In the genomic region with DNA sequence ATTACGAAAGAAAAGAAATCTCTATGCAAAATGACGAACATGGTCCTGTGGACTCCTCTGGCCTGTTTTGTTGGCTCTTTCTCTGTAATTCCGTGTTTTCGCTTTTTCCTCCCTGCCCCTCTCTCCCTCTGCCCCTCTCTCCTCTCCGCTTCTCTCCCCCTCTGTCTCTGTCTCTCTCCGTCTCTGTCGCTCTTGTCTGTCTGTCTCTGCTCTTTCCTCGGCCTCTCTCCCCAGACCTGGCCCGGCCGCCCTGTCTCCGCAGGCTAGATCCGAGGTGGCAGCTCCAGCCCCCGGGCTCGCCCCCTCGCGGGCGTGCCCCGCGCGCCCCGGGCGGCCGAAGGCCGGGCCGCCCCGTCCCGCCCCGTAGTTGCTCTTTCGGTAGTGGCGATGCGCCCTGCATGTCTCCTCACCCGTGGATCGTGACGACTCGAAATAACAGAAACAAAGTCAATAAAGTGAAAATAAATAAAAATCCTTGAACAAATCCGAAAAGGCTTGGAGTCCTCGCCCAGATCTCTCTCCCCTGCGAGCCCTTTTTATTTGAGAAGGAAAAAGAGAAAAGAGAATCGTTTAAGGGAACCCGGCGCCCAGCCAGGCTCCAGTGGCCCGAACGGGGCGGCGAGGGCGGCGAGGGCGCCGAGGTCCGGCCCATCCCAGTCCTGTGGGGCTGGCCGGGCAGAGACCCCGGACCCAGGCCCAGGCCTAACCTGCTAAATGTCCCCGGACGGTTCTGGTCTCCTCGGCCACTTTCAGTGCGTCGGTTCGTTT, we compare ENCODE assay signal across 8 cellular contexts.
DNase-seq lines count a peak whose midpoint lies in the region; ATAC-seq and TF ChIP-seq lines count a peak whose summit lies in the region.

No MANE protein-coding gene starts in this region.

- CTCF ChIA-PET in AG04450 (lab: Charles Lee) = no interaction called here
- CTCF ChIA-PET in naive thymus-derived CD4-positive, alpha-beta T cell (lab: Charles Lee) = no interaction called here
- CTCF ChIA-PET in RWPE1 (lab: Yijun Ruan, JAX) = interaction anchor here (0.6 to 1.8 kb wide), 4 partner anchors 14 to 151 kb away, joined by 3 to 7 read pairs (median 4); no protein-coding TSS in a partner anchor

- H3K27me3 Mint-ChIP-seq in naive thymus-derived CD4-positive, alpha-beta T cell = peaks cover 14 to 83% (median 34%) of the 10 kb centered on the region in 5 donors

- peaks cover 21% of the 10 kb centered on the region for H3K4me1 ChIP-seq in HUES6 (ENCODE audit: control insufficient read depth, insufficient read depth, low read length)
- peaks cover 19% of the 10 kb centered on the region for H3K4me1 ChIP-seq in colonic mucosa
- H3K4me1 ChIP-seq in naive thymus-derived CD4-positive, alpha-beta T cell (ENCODE audit: control insufficient read depth in 2 of 2, insufficient read depth in 2 of 2, low read length in 2 of 2) = peaks cover 9% of the 10 kb centered on the region in 2 donors

- no peak overlapping the region for H3K27ac ChIP-seq in AG04450 (ENCODE audit: low read depth, low read length)
- no peak overlapping the region for H3K27ac ChIP-seq in HUES6 (ENCODE audit: low read depth, low read length)
- no peak overlapping the region for H3K27ac ChIP-seq in colonic mucosa
- H3K27ac ChIP-seq in naive thymus-derived CD4-positive, alpha-beta T cell (ENCODE audit: low read depth, low read length) = no peak overlapping the region
- H3K27ac ChIP-seq in RWPE1 = no peak overlapping the region

- POLR2A ChIA-PET in AG04450 (lab: Yijun Ruan, JAX) (no interaction called here), RWPE1 (lab: Yijun Ruan, JAX; ENCODE audit: low non-redundant PET) (no interaction called here)
- POLR2A ChIA-PET in naive thymus-derived CD4-positive, alpha-beta T cell (lab: Charles Lee) = no interaction called here

- ATAC-seq in naive thymus-derived CD4-positive, alpha-beta T cell = no peak

- no peak for DNase-seq in AG04450 (ENCODE audit: low read depth, low spot score)
- DNase-seq in colonic mucosa = no peak
- DNase-seq in naive thymus-derived CD4-positive, alpha-beta T cell = peak in 1 of 9 donors; percentile 21
- no peak for DNase-seq in RKO (ENCODE audit: low spot score)
- DNase-seq in AG08396 (ENCODE audit: low spot score) = no peak
- no peak for DNase-seq in RWPE1 (ENCODE audit: low spot score)
- no peak for DNase-seq in HCEC 1CT

- H3K9me3 ChIP-seq in AG04450 (ENCODE audit: control insufficient read depth, insufficient read depth, low read length) (no peaks in the 10 kb centered on the region; the same call in 1 of the 2 replicates), HUES6 (ENCODE audit: control insufficient read depth, insufficient read depth, low read depth, low read length) (no peaks in the 10 kb centered on the region), colonic mucosa (no peaks in the 10 kb centered on the region)
- H3K9me3 ChIP-seq in naive thymus-derived CD4-positive, alpha-beta T cell (ENCODE audit: control insufficient read depth in 2 of 3, low read length in 3 of 3) = no peaks in the 10 kb centered on the region

- peak overlapping the region; percentile 85 to 97 (median 88) for H3K4me3 Mint-ChIP-seq in naive thymus-derived CD4-positive, alpha-beta T cell

- H3K4me1 Mint-ChIP-seq in naive thymus-derived CD4-positive, alpha-beta T cell = peaks cover 25 to 45% (median 31%) of the 10 kb centered on the region in 7 donors

- H3K36me3 Mint-ChIP-seq in naive thymus-derived CD4-positive, alpha-beta T cell = peaks cover 0 to 5% (median 0%) of the 10 kb centered on the region in 5 donors

- H3K27ac Mint-ChIP-seq in naive thymus-derived CD4-positive, alpha-beta T cell = peak overlapping the region in 1 of 9 donors; percentile 36

- TF ChIP-seq CTCF in AG04450 (IDR thresholded peaks at IDR 0.05; ENCODE audit: low read depth, low read length) (no peak), colonic mucosa (IDR thresholded peaks at IDR 0.05) (no peak), RWPE1 (conservative IDR thresholded peaks at IDR 0.05; ENCODE audit: low read depth) (no peak)

- H3K27me3 ChIP-seq in AG04450 (ENCODE audit: control insufficient read depth, insufficient read depth, low read length) (peaks cover 82% of the 10 kb centered on the region), HUES6 (ENCODE audit: control insufficient read depth, insufficient read depth, low read length) (peaks cover 100% of the 10 kb centered on the region), colonic mucosa (peaks cover 67% of the 10 kb centered on the region)
- peaks cover 11 to 36% of the 10 kb centered on the region in 2 donors for H3K27me3 ChIP-seq in naive thymus-derived CD4-positive, alpha-beta T cell (ENCODE audit: control insufficient read depth in 2 of 2, insufficient read depth in 2 of 2, low read length in 2 of 2)

- H3K4me3 ChIP-seq in AG04450 (ENCODE audit: low read depth, low read length) (0 out of 2 replicates have a peak overlapping the region, but pooled peaks have one; percentile 13), HUES6 (ENCODE audit: low read depth, low read length) (peak overlapping the region; percentile 55), colonic mucosa (peak overlapping the region; percentile 42)
- peak overlapping the region; percentile 56 for H3K4me3 ChIP-seq in naive thymus-derived CD4-positive, alpha-beta T cell (ENCODE audit: low read length)

- intact Hi-C loops in colonic mucosa (cut with DNase I) = no loop called here
- intact Hi-C loops in naive thymus-derived CD4-positive, alpha-beta T cell (cut with micrococcal nuclease) = loop anchor here (2.0 to 10.0 kb wide), 3 partner anchors 82 to 396 kb away; a partner anchor contains a TSS

- H3K36me3 ChIP-seq in HUES6 (ENCODE audit: control insufficient read depth, insufficient read depth, low read length) (no peaks in the 10 kb centered on the region), colonic mucosa (no peaks in the 10 kb centered on the region)
- no peaks in the 10 kb centered on the region for H3K36me3 ChIP-seq in naive thymus-derived CD4-positive, alpha-beta T cell (ENCODE audit: control insufficient read depth in 2 of 3, insufficient read depth in 3 of 3, low read length in 3 of 3)

- peaks cover 0 to 2% (median 0%) of the 10 kb centered on the region in 11 donors for H3K9me3 Mint-ChIP-seq in naive thymus-derived CD4-positive, alpha-beta T cell

- H3K9ac ChIP-seq in HUES6 (ENCODE audit: low read length) (no peak overlapping the region), colonic mucosa (ENCODE audit: low read depth in 2 of 2, low read length in 2 of 2) (no peak overlapping the region)
